Comparison of ENCODE assay signal across 21 cellular contexts in genomic region chr17:75670868-75671267, GRCh38. TPM values are rescaled to one million over a fixed set of nuclear protein-coding genes. Genes with fewer than 3 reads are reported as not detected.
DNase-seq lines count a peak whose midpoint lies in the region; ATAC-seq, FAIRE-seq and TF ChIP-seq lines count a peak whose summit lies in the region.
"Had no signal": no experiment of that assay in that cellular context is flagged by ENCODE, and none has a peak within 500 bp of the region (broad histone marks: within the 10 kb centered on the region; RNA-seq: fewer than 3 reads in every experiment).

No MANE protein-coding gene starts in this region.

- no peak for ATAC-seq in CD4-positive, alpha-beta T cell (ENCODE audit: poor library complexity)
- ATAC-seq in sciatic nerve (no peak), GM18861 (IDR thresholded peaks at IDR 0.05; ENCODE audit: unreplicated experiment) (no peak)

- CTCF ChIA-PET in CD4-positive, alpha-beta T cell (lab: Charles Lee): interaction anchor here (1.0 to 2.3 kb wide), 2 partner anchors 10 to 77 kb away, joined by 3 to 7 read pairs; no protein-coding TSS in a partner anchor
- CTCF ChIA-PET in activated CD4-positive, alpha-beta memory T cell treated with anti-CD3 and anti-CD28 coated beads, Interleukin-2, amount 10 ng/mL, durations not matched to agents 7 days and 5 days (lab: Charles Lee): interaction anchor here (1.2 to 8.3 kb wide), 7 partner anchors 13 to 82 kb away, joined by 3 to 133 read pairs (median 4); partner anchors contain the start of gene SMIM5
- CTCF ChIA-PET in Caco-2 (lab: Charles Lee): interaction anchor here (0.9 kb wide), 1 partner anchor 77 kb away, joined by 3 read pairs; no protein-coding TSS in a partner anchor

- no TSS peak for BruUV-seq in Caco-2 (replicated peaks; lab: Mats Ljungman, UMichigan)

- no peak for FAIRE-seq in kidney (lab: Jason Lieb, UNC)
- FAIRE-seq: GM12892, HTR-8/SVneo had no signal

- no peak overlapping the region for H3K27ac ChIP-seq in CD4-positive, alpha-beta T cell (ENCODE audit: low read depth, low read length)
- H3K27ac ChIP-seq in kidney (ENCODE audit: low read depth in 2 of 2, low read length in 2 of 2): no peak overlapping the region
- H3K27ac ChIP-seq: Peyer's patch had no signal

- H3K9me3 Mint-ChIP-seq in CD4-positive, alpha-beta T cell: no peaks in the 10 kb centered on the region
- no peaks in the 10 kb centered on the region for H3K9me3 Mint-ChIP-seq in HFFc6
- H3K9me3 Mint-ChIP-seq in activated CD4-positive, alpha-beta memory T cell treated with anti-CD3 and anti-CD28 coated beads, Interleukin-2, amount 10 ng/mL, durations not matched to agents 7 days and 5 days: no peaks in the 10 kb centered on the region
- H3K9me3 Mint-ChIP-seq in Caco-2 (ENCODE audit: unreplicated experiment): no peaks in the 10 kb centered on the region
- H3K9me3 Mint-ChIP-seq: CD4-positive, alpha-beta memory T cell had no signal

- no peak for TF ChIP-seq CTCF in CD4-positive, alpha-beta T cell (IDR thresholded peaks at IDR 0.05)
- no peak for TF ChIP-seq CTCF in HFFc6 (IDR thresholded peaks at IDR 0.05)
- TF ChIP-seq CTCF in kidney (IDR thresholded peaks at IDR 0.05; ENCODE audit: borderline replicate concordance, extremely low read depth, insufficient read depth): no peak
- TF ChIP-seq CTCF in Caco-2 (IDR thresholded peaks at IDR 0.05; ENCODE audit: insufficient read depth in 1 of 2, low read depth in 1 of 2, low read length in 1 of 2, severe bottlenecking in 1 of 2, unreplicated experiment in 1 of 2): no peak

- no peak overlapping the region for H3K4me3 ChIP-seq in kidney (ENCODE audit: low read length in 2 of 2)
- H3K4me3 ChIP-seq in Caco-2 (ENCODE audit: low read depth, low read length): no peak overlapping the region
- H3K4me3 ChIP-seq: Peyer's patch had no signal

- H3K9ac ChIP-seq in kidney (ENCODE audit: low read length in 2 of 2): no peak overlapping the region

- H3K27ac Mint-ChIP-seq in CD4-positive, alpha-beta T cell: peak overlapping the region; percentile 22
- H3K27ac Mint-ChIP-seq in HFFc6 (peak overlapping the region; percentile 7; the same call in 1 of the 2 replicates), Caco-2 (ENCODE audit: unreplicated experiment) (no peak overlapping the region)
- no peak overlapping the region for H3K27ac Mint-ChIP-seq in activated CD4-positive, alpha-beta memory T cell treated with anti-CD3 and anti-CD28 coated beads, Interleukin-2, amount 10 ng/mL, durations not matched to agents 7 days and 5 days

- no peaks in the 10 kb centered on the region for H3K27me3 ChIP-seq in CD4-positive, alpha-beta T cell (ENCODE audit: control insufficient read depth, insufficient read depth, low read length)
- H3K27me3 ChIP-seq in Caco-2 (replicated peaks; ENCODE audit: control insufficient read depth, insufficient read depth, low read length): no peaks in the 10 kb centered on the region
- H3K27me3 ChIP-seq: Peyer's patch had no signal

- peak overlapping the region; percentile 59 for H3K4me3 Mint-ChIP-seq in CD4-positive, alpha-beta T cell
- H3K4me3 Mint-ChIP-seq in HFFc6 (no peak overlapping the region), Caco-2 (ENCODE audit: unreplicated experiment) (no peak overlapping the region)
- no peak overlapping the region for H3K4me3 Mint-ChIP-seq in activated CD4-positive, alpha-beta memory T cell treated with anti-CD3 and anti-CD28 coated beads, Interleukin-2, amount 10 ng/mL, durations not matched to agents 7 days and 5 days
- H3K4me3 Mint-ChIP-seq: CD4-positive, alpha-beta memory T cell had no signal

- H3K36me3 ChIP-seq in kidney (ENCODE audit: control insufficient read depth in 1 of 2, insufficient read depth in 2 of 2, low read length in 2 of 2) (peaks cover 14 to 38% of the 10 kb centered on the region in 2 donors), Caco-2 (ENCODE audit: control insufficient read depth, insufficient read depth, low read length) (peaks cover 2% of the 10 kb centered on the region)

- no peaks in the 10 kb centered on the region for H3K9me3 ChIP-seq in CD4-positive, alpha-beta T cell (ENCODE audit: control insufficient read depth, low read length)
- H3K9me3 ChIP-seq in kidney (ENCODE audit: control insufficient read depth in 1 of 2, low read length in 2 of 2): no peaks in the 10 kb centered on the region
- H3K9me3 ChIP-seq in Caco-2: no peaks in the 10 kb centered on the region
- H3K9me3 ChIP-seq: Peyer's patch had no signal

- peaks cover 5 to 14% of the 10 kb centered on the region in 2 donors for H3K4me1 ChIP-seq in kidney (ENCODE audit: control insufficient read depth in 1 of 2, insufficient read depth in 1 of 2, low read depth in 1 of 2, low read length in 2 of 2)
- peaks cover 11% of the 10 kb centered on the region for H3K4me1 ChIP-seq in Caco-2

- H3K27me3 Mint-ChIP-seq in CD4-positive, alpha-beta T cell: no peaks in the 10 kb centered on the region
- H3K27me3 Mint-ChIP-seq in HFFc6 (ENCODE audit: insufficient read depth) (no peaks in the 10 kb centered on the region; the same call in 1 of the 2 replicates), Caco-2 (ENCODE audit: insufficient read depth, unreplicated experiment) (no peaks in the 10 kb centered on the region)
- no peaks in the 10 kb centered on the region for H3K27me3 Mint-ChIP-seq in activated CD4-positive, alpha-beta memory T cell treated with anti-CD3 and anti-CD28 coated beads, Interleukin-2, amount 10 ng/mL, durations not matched to agents 7 days and 5 days
- H3K27me3 Mint-ChIP-seq: CD4-positive, alpha-beta memory T cell had no signal

- POLR2A ChIA-PET in CD4-positive, alpha-beta T cell (lab: Charles Lee): interaction anchor here (0.6 kb wide), 1 partner anchor 38 kb away, joined by 3 read pairs; no protein-coding TSS in a partner anchor
- POLR2A ChIA-PET in activated CD4-positive, alpha-beta memory T cell treated with anti-CD3 and anti-CD28 coated beads, Interleukin-2, amount 10 ng/mL, durations not matched to agents 7 days and 5 days (lab: Charles Lee): interaction anchor here (1.0 kb wide), 1 partner anchor 26 kb away, joined by 3 read pairs; no protein-coding TSS in a partner anchor
- POLR2A ChIA-PET in Caco-2 (lab: Charles Lee): interaction anchor here (0.5 kb wide), 1 partner anchor 42 kb away, joined by 3 read pairs; no protein-coding TSS in a partner anchor

- DNase-seq in CD4-positive, alpha-beta T cell: no peak
- no peak for DNase-seq in HFFc6
- peak; percentile 13 for DNase-seq in kidney
- DNase-seq in sciatic nerve (ENCODE audit: low spot score): peak; percentile 27
- DNase-seq in activated CD4-positive, alpha-beta memory T cell treated with anti-CD3 and anti-CD28 coated beads, Interleukin-2, amount 10 ng/mL, durations not matched to agents 7 days and 5 days: no peak
- no peak for DNase-seq in Caco-2
- DNase-seq: CD4-positive, alpha-beta memory T cell; DND-41; KG1; MV-4-11; NCI-H1105 treated with DMSO at 0.1 percent for 48 hours; NCI-H2081; NCI-H2171; NCI-H524 treated with DMSO at 0.1 percent for 48 hours; NCI-H82; Peyer's patch had no signal

- H3K36me3 Mint-ChIP-seq in CD4-positive, alpha-beta T cell (ENCODE audit: low read depth): peaks cover 51% of the 10 kb centered on the region
- H3K36me3 Mint-ChIP-seq in HFFc6 (ENCODE audit: low read depth): peaks cover 15% of the 10 kb centered on the region
- peaks cover 39% of the 10 kb centered on the region for H3K36me3 Mint-ChIP-seq in activated CD4-positive, alpha-beta memory T cell treated with anti-CD3 and anti-CD28 coated beads, Interleukin-2, amount 10 ng/mL, durations not matched to agents 7 days and 5 days (ENCODE audit: low read depth)
- H3K36me3 Mint-ChIP-seq in Caco-2 (ENCODE audit: insufficient read depth, unreplicated experiment): peaks cover 67% of the 10 kb centered on the region

- H3K4me1 Mint-ChIP-seq in CD4-positive, alpha-beta T cell (ENCODE audit: low read depth): peaks cover 28% of the 10 kb centered on the region
- peaks cover 43% of the 10 kb centered on the region for H3K4me1 Mint-ChIP-seq in HFFc6 (ENCODE audit: low read depth)
- H3K4me1 Mint-ChIP-seq in activated CD4-positive, alpha-beta memory T cell treated with anti-CD3 and anti-CD28 coated beads, Interleukin-2, amount 10 ng/mL, durations not matched to agents 7 days and 5 days: peaks cover 21% of the 10 kb centered on the region
- H3K4me1 Mint-ChIP-seq in Caco-2 (ENCODE audit: low read depth, unreplicated experiment): no peaks in the 10 kb centered on the region

- intact Hi-C loops in CD4-positive, alpha-beta T cell (cut with DNase I, micrococcal nuclease): no loop called here
- intact Hi-C loops in kidney (cut with DNase I) (no loop called here), sciatic nerve (cut with DNase I) (no loop called here), Caco-2 (cut with micrococcal nuclease; ENCODE audit: unreplicated experiment) (no loop called here)

RNA-seq across cellular contexts. Expression of gene SAP30BP, which starts 3.7 kb away (rescaled TPM):
- total RNA-seq in CD4-positive, alpha-beta T cell: 100 to 1,000 TPM; 209 to 227 TPM
- total RNA-seq in HFFc6 (2021; fragmentation: NEBNext Ultra II Directional; extraction: Animal tissue kit (Norgen Biotek cat#: 25700)): 10 to 100 TPM; 68.4 to 81.5 (median 71.4) TPM
- total RNA-seq in kidney: 95.1 TPM
- 62.9 TPM for polyA plus RNA-seq in kidney (ENCODE audit: insufficient read depth, low read depth, low replicate concordance)
- total RNA-seq in sciatic nerve: 107 TPM
- total RNA-seq in activated CD4-positive, alpha-beta memory T cell treated with anti-CD3 and anti-CD28 coated beads, Interleukin-2, amount 10 ng/mL, durations not matched to agents 7 days and 5 days: 10 to 100 TPM; 87.2 to 89.6 TPM
- total RNA-seq in Caco-2 (2022): 119 and 126 TPM in 2 replicates

RNA-seq across cellular contexts. Expression of gene RECQL5, which starts 3.9 kb away (rescaled TPM):
- total RNA-seq in CD4-positive, alpha-beta T cell: 10 to 100 TPM; 16.4 to 17.7 TPM
- 10 to 100 TPM; 18.7 to 22.6 (median 21.2) TPM for total RNA-seq in HFFc6 (2021; fragmentation: NEBNext Ultra II Directional; extraction: Animal tissue kit (Norgen Biotek cat#: 25700))
- total RNA-seq in kidney (51.6 TPM), sciatic nerve (35.2 TPM), Caco-2 (2022) (67.0 and 67.7 TPM in 2 replicates)
- polyA plus RNA-seq in kidney (ENCODE audit: insufficient read depth, low read depth, low replicate concordance): 40.0 TPM
- 10 to 100 TPM; 38.3 TPM for total RNA-seq in activated CD4-positive, alpha-beta memory T cell treated with anti-CD3 and anti-CD28 coated beads, Interleukin-2, amount 10 ng/mL, durations not matched to agents 7 days and 5 days

RNA-seq across cellular contexts. Expression of gene SMIM5, which starts 37.6 kb away (rescaled TPM):
- 1 to 10 TPM in 1 of 2 experiments, under 1 TPM in 1; 0.75 to 1.3 TPM for total RNA-seq in CD4-positive, alpha-beta T cell
- total RNA-seq in HFFc6 (2021; fragmentation: NEBNext Ultra II Directional; extraction: Animal tissue kit (Norgen Biotek cat#: 25700)): under 1 TPM in 1 of 6 experiments, not detected in 5; 0.09 TPM
- total RNA-seq in kidney (8.0 TPM), sciatic nerve (12.5 TPM), Caco-2 (2022) (0.20 TPM in 1 of 2 replicates, not detected in the other)
- 63.0 TPM for polyA plus RNA-seq in kidney (ENCODE audit: insufficient read depth, low read depth, low replicate concordance)
- total RNA-seq in activated CD4-positive, alpha-beta memory T cell treated with anti-CD3 and anti-CD28 coated beads, Interleukin-2, amount 10 ng/mL, durations not matched to agents 7 days and 5 days: not detected
- total RNA-seq: CD4-positive, alpha-beta memory T cell; H4 had no signal
- polyA plus RNA-seq: BJ; CD4-positive, alpha-beta memory T cell had no signal

RNA-seq across cellular contexts. Expression of gene ITGB4, which starts 50.4 kb away (rescaled TPM):
- 1 to 10 TPM in 1 of 2 experiments, under 1 TPM in 1; 0.81 to 1.3 TPM for total RNA-seq in CD4-positive, alpha-beta T cell
- 1 to 10 TPM in 1 of 6 experiments, under 1 TPM in 4, not detected in 1; 0.28 to 1.0 (median 0.76) TPM for total RNA-seq in HFFc6 (2021; fragmentation: NEBNext Ultra II Directional; extraction: Animal tissue kit (Norgen Biotek cat#: 25700))
- 149 TPM for total RNA-seq in kidney
- polyA plus RNA-seq in kidney (ENCODE audit: insufficient read depth, low read depth, low replicate concordance): 15.7 TPM
- 469 TPM for total RNA-seq in sciatic nerve
- total RNA-seq in activated CD4-positive, alpha-beta memory T cell treated with anti-CD3 and anti-CD28 coated beads, Interleukin-2, amount 10 ng/mL, durations not matched to agents 7 days and 5 days: under 1 TPM; 0.43 to 0.68 TPM
- 50.8 and 55.4 TPM in 2 replicates for total RNA-seq in Caco-2 (2022)

Comparison
In these comparisons a context has a peak if more than half of its experiments do, and no peak if none do; other contexts are left out.
1. DNase-seq: peak in kidney (single experiment) and sciatic nerve (single experiment); none in CD4-positive, alpha-beta T cell (0 of 10), HFFc6 (single experiment), activated CD4-positive, alpha-beta memory T cell treated with anti-CD3 and anti-CD28 coated beads, Interleukin-2, amount 10 ng/mL, durations not matched to agents 7 days and 5 days (single experiment) and Caco-2 (0 of 2).
2. H3K27ac Mint-ChIP-seq: peak in CD4-positive, alpha-beta T cell (single experiment) and HFFc6 (single experiment); none in activated CD4-positive, alpha-beta memory T cell treated with anti-CD3 and anti-CD28 coated beads, Interleukin-2, amount 10 ng/mL, durations not matched to agents 7 days and 5 days (single experiment) and Caco-2 (single experiment).